11 cellular contexts compared by ENCODE assay signal in genomic region chr11:65113839-65114238, GRCh38. TPM values are rescaled to one million over a fixed set of nuclear protein-coding genes. Genes with fewer than 3 reads are reported as not detected.
DNase-seq lines count a peak whose midpoint lies in the region; ATAC-seq and TF ChIP-seq lines count a peak whose summit lies in the region.
"Had no signal": no experiment of that assay in that cellular context is flagged by ENCODE, and none has a peak within 500 bp of the region (broad histone marks: within the 10 kb centered on the region; RNA-seq: fewer than 3 reads in every experiment).

No MANE protein-coding gene starts in this region.

- ATAC-seq in T-helper 17 cell (no peak), GM19397 (IDR thresholded peaks at IDR 0.05; ENCODE audit: unreplicated experiment) (no peak), GM21576 (IDR thresholded peaks at IDR 0.05; ENCODE audit: unreplicated experiment) (no peak)
- ATAC-seq: A549 had no signal

- peaks cover 39% of the 10 kb centered on the region for H3K4me1 Mint-ChIP-seq in activated CD4-positive, alpha-beta T cell treated with anti-CD3 and anti-CD28 coated beads, Interleukin-2, amount 10 ng/mL, durations not matched to agents 24 days and 14 days
- H3K4me1 Mint-ChIP-seq in T-helper 17 cell: peaks cover 32% of the 10 kb centered on the region
- peaks cover 11% of the 10 kb centered on the region for H3K4me1 Mint-ChIP-seq in progenitor cell of endocrine pancreas (ENCODE audit: low read depth)

- TF ChIP-seq CTCF in progenitor cell of endocrine pancreas (IDR thresholded peaks at IDR 0.05; ENCODE audit: unreplicated experiment): no peak

- no peak for TF ChIP-seq POLR2A in erythroblast (IDR thresholded peaks at IDR 0.05; ENCODE audit: low read length)

- peak overlapping the region; percentile 98 for H3K4me3 Mint-ChIP-seq in activated CD4-positive, alpha-beta T cell treated with anti-CD3 and anti-CD28 coated beads, Interleukin-2, amount 10 ng/mL, durations not matched to agents 24 days and 14 days
- peak overlapping the region; percentile 43 for H3K4me3 Mint-ChIP-seq in T-helper 17 cell
- H3K4me3 Mint-ChIP-seq in progenitor cell of endocrine pancreas (ENCODE audit: low read depth): peak overlapping the region; percentile 95

- no peak overlapping the region for H3K27ac Mint-ChIP-seq in activated CD4-positive, alpha-beta T cell treated with anti-CD3 and anti-CD28 coated beads, Interleukin-2, amount 10 ng/mL, durations not matched to agents 24 days and 14 days
- H3K27ac Mint-ChIP-seq in T-helper 17 cell: peak overlapping the region; percentile 97
- no peak overlapping the region for H3K27ac Mint-ChIP-seq in progenitor cell of endocrine pancreas

- no peak for DNase-seq in activated CD4-positive, alpha-beta T cell treated with anti-CD3 and anti-CD28 coated beads, Interleukin-2, amount 10 ng/mL, durations not matched to agents 24 days and 14 days
- DNase-seq in activated CD4-positive, alpha-beta T cell treated with anti-CD3 and anti-CD28 coated beads, Interleukin-2, amount 50 U/mL, for 48 hours: no peak
- DNase-seq in T-helper 17 cell (no peak), erythroblast (lab: John Stamatoyannopoulos, UW) (peak; percentile 55 to 64), progenitor cell of endocrine pancreas (ENCODE audit: low spot score, unreplicated experiment) (no peak), OCI-M2 (lab: John Stamatoyannopoulos, UW; ENCODE audit: unreplicated experiment) (no peak)
- DNase-seq: activated CD4-positive, CD25-positive, alpha-beta regulatory T cell had no signal

- no peaks in the 10 kb centered on the region for H3K9me3 ChIP-seq in T-helper 17 cell (ENCODE audit: control insufficient read depth, low read length, poor library complexity, severe bottlenecking)
- H3K9me3 ChIP-seq: A549 had no signal

- peaks cover 26% of the 10 kb centered on the region for H3K36me3 Mint-ChIP-seq in activated CD4-positive, alpha-beta T cell treated with anti-CD3 and anti-CD28 coated beads, Interleukin-2, amount 10 ng/mL, durations not matched to agents 24 days and 14 days (ENCODE audit: low read depth)
- H3K36me3 Mint-ChIP-seq in T-helper 17 cell (ENCODE audit: low read depth) (no peaks in the 10 kb centered on the region), progenitor cell of endocrine pancreas (ENCODE audit: insufficient read depth) (peaks cover 9% of the 10 kb centered on the region)

- no peaks in the 10 kb centered on the region for H3K27me3 Mint-ChIP-seq in activated CD4-positive, alpha-beta T cell treated with anti-CD3 and anti-CD28 coated beads, Interleukin-2, amount 10 ng/mL, durations not matched to agents 24 days and 14 days
- H3K27me3 Mint-ChIP-seq in T-helper 17 cell (no peaks in the 10 kb centered on the region), progenitor cell of endocrine pancreas (no peaks in the 10 kb centered on the region)
- H3K27me3 Mint-ChIP-seq: IgD-negative memory B cell had no signal

- no peaks in the 10 kb centered on the region for H3K9me3 Mint-ChIP-seq in activated CD4-positive, alpha-beta T cell treated with anti-CD3 and anti-CD28 coated beads, Interleukin-2, amount 10 ng/mL, durations not matched to agents 24 days and 14 days
- H3K9me3 Mint-ChIP-seq in progenitor cell of endocrine pancreas (ENCODE audit: low read depth): no peaks in the 10 kb centered on the region
- H3K9me3 Mint-ChIP-seq: IgD-negative memory B cell had no signal

- intact Hi-C loops in activated CD4-positive, alpha-beta T cell treated with anti-CD3 and anti-CD28 coated beads, Interleukin-2, amount 10 ng/mL, durations not matched to agents 24 days and 14 days (cut with micrococcal nuclease): loop anchor here (5.0 kb wide), 2 partner anchors 87 to 337 kb away; partner anchors contain the start of genes SF1 and SNX15

RNA-seq across cellular contexts. Expression of gene TM7SF2, which starts 2.2 kb away (rescaled TPM):
- 28.2 and 28.9 TPM in 2 replicates for total RNA-seq in activated CD4-positive, alpha-beta T cell treated with anti-CD3 and anti-CD28 coated beads, Interleukin-2, amount 10 ng/mL, durations not matched to agents 24 days and 14 days
- total RNA-seq in T-helper 17 cell: 10 to 100 TPM; 15.2 to 18.5 TPM
- 123 and 124 TPM in 2 replicates for total RNA-seq in progenitor cell of endocrine pancreas

RNA-seq across cellular contexts. Expression of gene ZNHIT2, which starts 3.7 kb away (rescaled TPM):
- 17.1 and 18.1 TPM in 2 replicates for total RNA-seq in activated CD4-positive, alpha-beta T cell treated with anti-CD3 and anti-CD28 coated beads, Interleukin-2, amount 10 ng/mL, durations not matched to agents 24 days and 14 days
- 1 to 10 TPM; 7.5 to 8.7 TPM for total RNA-seq in T-helper 17 cell
- total RNA-seq in progenitor cell of endocrine pancreas: 10.5 and 11.8 TPM in 2 replicates

RNA-seq across cellular contexts. Expression of gene FAU, which starts 8.1 kb away (rescaled TPM):
- total RNA-seq in activated CD4-positive, alpha-beta T cell treated with anti-CD3 and anti-CD28 coated beads, Interleukin-2, amount 10 ng/mL, durations not matched to agents 24 days and 14 days: 1,048 and 1,049 TPM in 2 replicates
- total RNA-seq in T-helper 17 cell (1,000 to 10,000 TPM; 1,401 to 1,408 TPM), progenitor cell of endocrine pancreas (607 and 611 TPM in 2 replicates)

RNA-seq across cellular contexts. Expression of gene MRPL49, which starts 8.3 kb away (rescaled TPM):
- total RNA-seq in activated CD4-positive, alpha-beta T cell treated with anti-CD3 and anti-CD28 coated beads, Interleukin-2, amount 10 ng/mL, durations not matched to agents 24 days and 14 days: 78.1 and 81.4 TPM in 2 replicates
- total RNA-seq in T-helper 17 cell (10 to 100 TPM; 42.8 to 44.8 TPM), progenitor cell of endocrine pancreas (38.8 and 39.6 TPM in 2 replicates)

RNA-seq across cellular contexts. Expression of gene VPS51, which starts 17.8 kb away (rescaled TPM):
- 127 and 136 TPM in 2 replicates for total RNA-seq in activated CD4-positive, alpha-beta T cell treated with anti-CD3 and anti-CD28 coated beads, Interleukin-2, amount 10 ng/mL, durations not matched to agents 24 days and 14 days
- total RNA-seq in T-helper 17 cell (100 to 1,000 TPM; 181 to 217 TPM), progenitor cell of endocrine pancreas (112 and 123 TPM in 2 replicates)

Comparison
In these comparisons a context has a peak if more than half of its experiments do, and no peak if none do; other contexts are left out.
1. DNase-seq: peak in erythroblast (2 of 2); none in activated CD4-positive, alpha-beta T cell treated with anti-CD3 and anti-CD28 coated beads, Interleukin-2, amount 10 ng/mL, durations not matched to agents 24 days and 14 days (single experiment), activated CD4-positive, alpha-beta T cell treated with anti-CD3 and anti-CD28 coated beads, Interleukin-2, amount 50 U/mL, for 48 hours (0 of 2), T-helper 17 cell (0 of 3), progenitor cell of endocrine pancreas (single experiment) and OCI-M2 (single experiment).
2. H3K4me3 Mint-ChIP-seq: peak in every context shown above with its lines; median percentile 98 in activated CD4-positive, alpha-beta T cell treated with anti-CD3 and anti-CD28 coated beads, Interleukin-2, amount 10 ng/mL, durations not matched to agents 24 days and 14 days; 95 in progenitor cell of endocrine pancreas; 43 in T-helper 17 cell.